In genomic region chr6:142822882-142823578, GRCh38 we compare ENCODE assay signal across 8 cellular contexts.
A peak's percentile ranks its signal among the peaks of the same experiment; 100 is the strongest.
DNase-seq lines count a peak whose midpoint lies in the region; ATAC-seq, FAIRE-seq and TF ChIP-seq lines count a peak whose summit lies in the region.

No MANE protein-coding gene starts in this region.

- H3K9me3 ChIP-seq in smooth muscle cell (replicated peaks; ENCODE audit: low read depth) = no peaks in the 10 kb centered on the region

- no peak overlapping the region for H3K9ac ChIP-seq in smooth muscle cell (ENCODE audit: low read depth)

- 62% methylated on average over 10 of the region's 10 CpGs for WGBS in smooth muscle cell (ENCODE audit: low lambda C conversion rate)

- no peak for FAIRE-seq in bronchial epithelial cell (lab: Jason Lieb, UNC)

- DNase-seq in activated T-cell treated with anti-CD3 and anti-CD28 coated beads, Interleukin-2, amount 50 U/mL, for 24 hours = no peak
- DNase-seq in activated T-cell treated with anti-CD3 and anti-CD28 coated beads for 4 hours = no peak
- DNase-seq in NCI-H524 treated with DMSO at 0.1 percent for 48 hours (lab: John Stamatoyannopoulos, UW) = peak; percentile 99
- no peak for DNase-seq in bronchial epithelial cell (ENCODE audit: low read depth)
- DNase-seq in smooth muscle cell (lab: John Stamatoyannopoulos, UW; ENCODE audit: unreplicated experiment) = no peak
- DNase-seq in NCI-H226 = no peak

- peak; percentile 43 for TF ChIP-seq CTCF in bronchial epithelial cell (IDR thresholded peaks at IDR 0.05; ENCODE audit: insufficient read depth, low read length, severe bottlenecking)
- peak; percentile 26 for TF ChIP-seq CTCF in smooth muscle cell (IDR thresholded peaks at IDR 0.05; ENCODE audit: borderline replicate concordance, insufficient read depth, poor library complexity, severe bottlenecking)

- H3K4me2 ChIP-seq in smooth muscle cell = no peak overlapping the region

- peaks cover 3% of the 10 kb centered on the region for H3F3A ChIP-seq in smooth muscle cell (ENCODE audit: low read depth)

- H3K4me1 ChIP-seq in smooth muscle cell (ENCODE audit: low read depth) = no peaks in the 10 kb centered on the region

- H3K36me3 ChIP-seq in bronchial epithelial cell (ENCODE audit: control insufficient read depth, insufficient read depth, low read length) (no peaks in the 10 kb centered on the region), smooth muscle cell (ENCODE audit: low read depth) (no peaks in the 10 kb centered on the region)

- no peaks in the 10 kb centered on the region for H3K9me3 Mint-ChIP-seq in activated T-cell treated with anti-CD3 and anti-CD28 coated beads, Interleukin-2, amount 50 U/mL, for 24 hours

- H3K27ac Mint-ChIP-seq in activated T-cell treated with anti-CD3 and anti-CD28 coated beads, Interleukin-2, amount 50 U/mL, for 24 hours = peak overlapping the region; percentile 97

- H3K4me1 Mint-ChIP-seq in activated T-cell treated with anti-CD3 and anti-CD28 coated beads, Interleukin-2, amount 50 U/mL, for 24 hours (ENCODE audit: low read depth) = peaks cover 80% of the 10 kb centered on the region

- peaks cover 31% of the 10 kb centered on the region for H4K20me1 ChIP-seq in smooth muscle cell (ENCODE audit: low read depth)

- ATAC-seq in GM21529 (IDR thresholded peaks at IDR 0.05; ENCODE audit: unreplicated experiment) = no peak
- ATAC-seq in GM21528 (IDR thresholded peaks at IDR 0.05; ENCODE audit: low FRiP score, unreplicated experiment) = no peak

- peaks cover 50% of the 10 kb centered on the region for H3K36me3 Mint-ChIP-seq in activated T-cell treated with anti-CD3 and anti-CD28 coated beads, Interleukin-2, amount 50 U/mL, for 24 hours (ENCODE audit: low read depth)

- no peak overlapping the region for H3K27ac ChIP-seq in smooth muscle cell (ENCODE audit: low read depth)

- H2AFZ ChIP-seq in smooth muscle cell (ENCODE audit: low read depth) = no peak overlapping the region

- peaks cover 18% of the 10 kb centered on the region for H3K79me2 ChIP-seq in smooth muscle cell (ENCODE audit: low read depth)

- H3K27me3 ChIP-seq in bronchial epithelial cell (ENCODE audit: control insufficient read depth, insufficient read depth, low read length) (no peaks in the 10 kb centered on the region), smooth muscle cell (ENCODE audit: low read depth) (no peaks in the 10 kb centered on the region)

- H3K4me3 Mint-ChIP-seq in activated T-cell treated with anti-CD3 and anti-CD28 coated beads, Interleukin-2, amount 50 U/mL, for 24 hours = peak overlapping the region; percentile 51

- H3K27me3 Mint-ChIP-seq in activated T-cell treated with anti-CD3 and anti-CD28 coated beads, Interleukin-2, amount 50 U/mL, for 24 hours = no peaks in the 10 kb centered on the region

- H3K4me3 ChIP-seq in bronchial epithelial cell (ENCODE audit: low read depth, low read length) (no peak overlapping the region), smooth muscle cell (no peak overlapping the region)
